Comparison of ENCODE assay signal across 8 cellular contexts in genomic region chr11:18698341-18699268, GRCh38. TPM values are rescaled to one million over a fixed set of nuclear protein-coding genes. Genes with fewer than 3 reads are reported as not detected.
DNase-seq lines count a peak whose midpoint lies in the region; ATAC-seq and TF ChIP-seq lines count a peak whose summit lies in the region.

TMEM86A (plus strand) TSS chr11:18698779; CDS start chr11:18698887, 108 bp downstream.

- ATAC-seq in GM23338, result peak; percentile 88

- no peaks in the 10 kb centered on the region for H3K79me2 ChIP-seq in GM23338 (replicated peaks; ENCODE audit: insufficient read depth)

- no peaks in the 10 kb centered on the region for H3K9me2 ChIP-seq in GM23338 (ENCODE audit: insufficient read depth)

- TF ChIP-seq CTCF in GM23338 (conservative IDR thresholded peaks at IDR 0.05; ENCODE audit: low read depth in 2 of 2), result no peak
- TF ChIP-seq CTCF in fibroblast of the aortic adventitia (IDR thresholded peaks at IDR 0.05; ENCODE audit: insufficient read depth, low read length), result no peak
- TF ChIP-seq CTCF in nephron (IDR thresholded peaks at IDR 0.05; ENCODE audit: unreplicated experiment in 3 of 3), result no peak

- peak within 1 kb of the TSS; percentile 76 for H3K4me3 Mint-ChIP-seq in GM23338
- peak within 1 kb of the TSS; percentile 84 to 90 (median 86) for H3K4me3 Mint-ChIP-seq in nephron

- peak within 1 kb of the TSS; percentile 90 for H3K4me2 ChIP-seq in GM23338

- H3K27ac Mint-ChIP-seq in GM23338 (no peak within 1 kb of the TSS), nephron (peak within 1 kb of the TSS; percentile 71 to 89 (median 84))

- no peaks in the 10 kb centered on the region for H4K20me1 ChIP-seq in GM23338 (replicated peaks; ENCODE audit: insufficient read depth)

- H3K4me3 ChIP-seq in GM23338 (peak within 1 kb of the TSS; percentile 76), fibroblast of the aortic adventitia (ENCODE audit: low read depth, low read length) (peak within 1 kb of the TSS; percentile 67)

- H2AFZ ChIP-seq in GM23338, result peak within 1 kb of the TSS; percentile 100

- peaks cover 7% of the 10 kb centered on the region; the same call in 1 of the 2 replicates for H3K4me1 ChIP-seq in GM23338 (ENCODE audit: insufficient read depth)

- no peak within 1 kb of the TSS for H3K27ac ChIP-seq in GM23338 (ENCODE audit: low read depth)

- no peaks in the 10 kb centered on the region for H3K36me3 ChIP-seq in GM23338 (ENCODE audit: insufficient read depth)

- no peaks in the 10 kb centered on the region; the same call in 2 of the 3 replicates for H3K36me3 Mint-ChIP-seq in GM23338 (ENCODE audit: low read depth)
- H3K36me3 Mint-ChIP-seq in nephron (ENCODE audit: low read depth), result no peaks in the 10 kb centered on the region

- H3K4me1 Mint-ChIP-seq in GM23338, result peaks cover 7% of the 10 kb centered on the region; the same call in 2 of the 3 replicates
- peaks cover 29% of the 10 kb centered on the region for H3K4me1 Mint-ChIP-seq in nephron

- peak; percentile 82 for DNase-seq in DMS79 treated with DMSO at 0.1 percent for 48 hours (lab: John Stamatoyannopoulos, UW)
- DNase-seq in GM23338 (ENCODE audit: low spot score), result peak; percentile 96
- peak; percentile 81 for DNase-seq in LHCN-M2 (ENCODE audit: low read depth)
- peak; percentile 67 to 78 for DNase-seq in SHP77 (lab: John Stamatoyannopoulos, UW)
- DNase-seq in activated gamma-delta T cell (lab: John Stamatoyannopoulos, UW), result peak; percentile 90
- peak; percentile 55 for DNase-seq in fibroblast of the aortic adventitia (ENCODE audit: low read depth)
- DNase-seq in stimulated activated naive CD4-positive, alpha-beta T cell treated with Interleukin-2 at 50 U/mL for 16 hours (lab: John Stamatoyannopoulos, UW), result peak; percentile 82

- H3K9me3 Mint-ChIP-seq in GM23338, result no peaks in the 10 kb centered on the region
- no peaks in the 10 kb centered on the region for H3K9me3 Mint-ChIP-seq in nephron

- peaks cover 14% of the 10 kb centered on the region; the same call in 1 of the 2 replicates for H3K27me3 ChIP-seq in GM23338 (ENCODE audit: insufficient read depth)

- peaks cover 13% of the 10 kb centered on the region for H3K27me3 Mint-ChIP-seq in GM23338 (ENCODE audit: insufficient read depth, low read depth, poor library complexity)
- H3K27me3 Mint-ChIP-seq in nephron (ENCODE audit: low read depth), result peaks cover 26% of the 10 kb centered on the region

- 0 out of 2 replicates have a peak, but pooled peaks cover 2% of the 10 kb centered on the region for H3F3A ChIP-seq in GM23338 (replicated peaks; ENCODE audit: low read depth)

TF ChIP-seq in GM23338, 12 proteins besides CTCF, POLR2A, EP300 and RAD21:
- TF ChIP-seq CREB1 (CRISPR knock-in tag; IDR thresholded peaks at IDR 0.05; ENCODE audit: low read depth) (peak; percentile 98), REST (IDR thresholded peaks at IDR 0.05; ENCODE audit: unreplicated experiment) (no peak), POLR2AphosphoS5 (IDR thresholded peaks at IDR 0.05; ENCODE audit: low read depth) (peak; percentile 37; the same call in 1 of the 2 replicates)
TF ChIP-seq in GM23338: peak in this region for 2.

RNA-seq across cellular contexts. Expression of gene TMEM86A, which starts in this region (rescaled TPM):
- 0.45 and 0.70 TPM in 2 replicates for total RNA-seq in GM23338 (2014; rRNA removed; shearing (Covaris generic))
- 0.91 and 0.99 TPM in 2 replicates for polyA plus RNA-seq in GM23338 (2016; fragmentation: Nextera tagmentation; extraction: Ambion mirVana)
- total RNA-seq in LHCN-M2 (2014; rRNA removed) (1.6 and 2.1 TPM in 2 replicates), fibroblast of the aortic adventitia (ENCODE audit: low replicate concordance) (0.27 and 9.6 TPM in 2 replicates)
- 2.1 TPM for polyA plus RNA-seq in LHCN-M2 (2012)

Comparison
In these comparisons a context has a peak if more than half of its experiments do, and no peak if none do; other contexts are left out.
1. Peak in DNase-seq, ATAC-seq, H3K4me3 ChIP-seq and H3K4me2 ChIP-seq in GM23338; RNA of the gene not detected or under 1 TPM.